7 cellular contexts compared by ENCODE assay signal in genomic region chr2:91590381-91590780, GRCh38.
DNase-seq lines count a peak whose midpoint lies in the region; FAIRE-seq and TF ChIP-seq lines count a peak whose summit lies in the region.
"Not testable (repeated sequence)": the region's sequence is repeated elsewhere in the genome, so short reads cannot be mapped to it uniquely, and the experiment has no call there.

No MANE protein-coding gene starts in this region.

- not testable (repeated sequence) for H3K27me3 Mint-ChIP-seq in activated CD4-positive, alpha-beta T cell treated with anti-CD3 and anti-CD28 coated beads, Interleukin-2, amount 10 ng/mL, durations not matched to agents 24 days and 14 days; osteocyte (ENCODE audit: unreplicated experiment)
- peaks cover 21% of the 10 kb centered on the region for H3K27me3 Mint-ChIP-seq in endothelial cell (ENCODE audit: unreplicated experiment)

- not testable (repeated sequence) for H3K27ac Mint-ChIP-seq in activated CD4-positive, alpha-beta T cell treated with anti-CD3 and anti-CD28 coated beads, Interleukin-2, amount 10 ng/mL, durations not matched to agents 24 days and 14 days; osteocyte (ENCODE audit: unreplicated experiment)
- H3K27ac Mint-ChIP-seq in endothelial cell (ENCODE audit: unreplicated experiment): peak overlapping the region; percentile 59

- not testable (repeated sequence) for H3K9ac ChIP-seq in kidney (ENCODE audit: low read length in 2 of 2)

- H3K4me1 ChIP-seq in kidney (ENCODE audit: control insufficient read depth in 1 of 2, insufficient read depth in 1 of 2, low read depth in 1 of 2, low read length in 2 of 2): not testable (repeated sequence)

- H3K4me3 ChIP-seq in H7 (ENCODE audit: insufficient read depth, low read depth, low read length); kidney (ENCODE audit: low read length in 2 of 2): not testable (repeated sequence)

- not testable (repeated sequence) for H3K4me3 Mint-ChIP-seq in activated CD4-positive, alpha-beta T cell treated with anti-CD3 and anti-CD28 coated beads, Interleukin-2, amount 10 ng/mL, durations not matched to agents 24 days and 14 days; osteocyte (ENCODE audit: unreplicated experiment)
- H3K4me3 Mint-ChIP-seq in endothelial cell (ENCODE audit: unreplicated experiment): peak overlapping the region; percentile 38

- intact Hi-C loops in activated CD4-positive, alpha-beta T cell treated with anti-CD3 and anti-CD28 coated beads, Interleukin-2, amount 10 ng/mL, durations not matched to agents 24 days and 14 days (cut with micrococcal nuclease); kidney (cut with DNase I): not testable (repeated sequence)

- not testable (repeated sequence) for H3K27me3 ChIP-seq in H7 (ENCODE audit: control insufficient read depth, insufficient read depth, low read length)

- H3K27ac ChIP-seq in kidney (ENCODE audit: low read depth in 2 of 2, low read length in 2 of 2): not testable (repeated sequence)

- FAIRE-seq in kidney (lab: Jason Lieb, UNC): not testable (repeated sequence)

- not testable (repeated sequence) for H3K9me3 ChIP-seq in kidney (ENCODE audit: control insufficient read depth in 1 of 2, low read length in 2 of 2)

- H3K36me3 ChIP-seq in H7 (replicated peaks; ENCODE audit: control insufficient read depth, insufficient read depth, low read length); kidney (ENCODE audit: control insufficient read depth in 1 of 2, insufficient read depth in 2 of 2, low read length in 2 of 2): not testable (repeated sequence)

- DNase-seq in AG08396 (ENCODE audit: low spot score) (peak; percentile 0), GM13977 (ENCODE audit: low spot score) (peak; percentile 3), H7 (peak; percentile 2), kidney (peak; percentile 53), osteocyte (ENCODE audit: extremely low spot score, unreplicated experiment) (peak; percentile 85)
- peak; percentile 53 for DNase-seq in activated CD4-positive, alpha-beta T cell treated with anti-CD3 and anti-CD28 coated beads, Interleukin-2, amount 10 ng/mL, durations not matched to agents 24 days and 14 days
- not testable (repeated sequence) for DNase-seq in endothelial cell (ENCODE audit: low spot score)

- not testable (repeated sequence) for H3K4me1 Mint-ChIP-seq in activated CD4-positive, alpha-beta T cell treated with anti-CD3 and anti-CD28 coated beads, Interleukin-2, amount 10 ng/mL, durations not matched to agents 24 days and 14 days; endothelial cell (ENCODE audit: unreplicated experiment); osteocyte (ENCODE audit: unreplicated experiment)

- not testable (repeated sequence) for H3K36me3 Mint-ChIP-seq in activated CD4-positive, alpha-beta T cell treated with anti-CD3 and anti-CD28 coated beads, Interleukin-2, amount 10 ng/mL, durations not matched to agents 24 days and 14 days (ENCODE audit: low read depth); osteocyte (ENCODE audit: unreplicated experiment)
- peaks cover 12% of the 10 kb centered on the region for H3K36me3 Mint-ChIP-seq in endothelial cell (ENCODE audit: low read depth, unreplicated experiment)

- in situ Hi-C loops in GM13977 (cut with MboI; ENCODE audit: low pct_unique_long_range_greater_than_20kb, low sequenced_read_pairs, unreplicated experiment): not testable (repeated sequence)

- H3K9me3 Mint-ChIP-seq in activated CD4-positive, alpha-beta T cell treated with anti-CD3 and anti-CD28 coated beads, Interleukin-2, amount 10 ng/mL, durations not matched to agents 24 days and 14 days; osteocyte (ENCODE audit: unreplicated experiment): not testable (repeated sequence)
- H3K9me3 Mint-ChIP-seq in endothelial cell (ENCODE audit: unreplicated experiment): peaks cover 31% of the 10 kb centered on the region

- TF ChIP-seq CTCF in GM13977 (IDR thresholded peaks at IDR 0.05; ENCODE audit: extremely low read depth, insufficient read depth, missing control alignments); endothelial cell (IDR thresholded peaks at IDR 0.05; ENCODE audit: unreplicated experiment); kidney (IDR thresholded peaks at IDR 0.05; ENCODE audit: borderline replicate concordance, extremely low read depth, insufficient read depth); osteocyte (IDR thresholded peaks at IDR 0.05): not testable (repeated sequence)
